Comparison of ENCODE assay signal across 1 cellular context in the genomic region with DNA sequence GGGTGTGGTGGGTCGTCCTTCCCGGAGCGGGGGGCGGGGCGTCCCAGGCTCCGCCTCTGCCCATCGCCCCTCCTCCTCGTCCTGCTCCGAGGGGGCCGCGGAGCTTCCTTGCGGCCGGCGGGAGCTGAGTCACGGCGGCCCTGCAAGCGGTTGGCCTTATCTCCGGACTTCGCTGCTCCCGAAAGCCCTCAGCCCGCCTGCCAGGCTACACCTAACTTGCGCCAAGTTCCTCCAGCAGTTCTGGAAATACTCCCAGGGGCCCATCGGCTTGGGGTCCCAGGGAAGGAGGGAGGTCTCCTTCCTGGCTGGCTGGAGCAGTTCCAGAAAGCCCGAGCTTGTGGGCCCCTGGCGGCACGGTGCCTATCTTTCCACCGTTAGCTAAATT.
TF ChIP-seq lines count a peak whose summit lies in the region.

No MANE protein-coding gene starts in this region.

TF ChIP-seq in K562, 482 proteins besides CTCF, POLR2A, EP300 and RAD21 (continued from another document):
- TF ChIP-seq MTF1 (CRISPR knock-in tag; IDR thresholded peaks at IDR 0.05; ENCODE audit: borderline replicate concordance) = no peak
- TF ChIP-seq CBX3 (IDR thresholded peaks at IDR 0.05; ENCODE audit: borderline replicate concordance in 1 of 2, low read length in 2 of 2) = peak in 1 of 2 experiments; percentile 19; a peak in 1 of 3 replicates
- TF ChIP-seq MAZ (CRISPR knock-in tag; conservative IDR thresholded peaks at IDR 0.05 in 1 of 2, IDR thresholded peaks at IDR 0.05 in 1 of 2) = peak; percentile 99 to 100
- peak; percentile 79 for TF ChIP-seq CREM (IDR thresholded peaks at IDR 0.05; ENCODE audit: low read depth)
- TF ChIP-seq, protein P1, sequence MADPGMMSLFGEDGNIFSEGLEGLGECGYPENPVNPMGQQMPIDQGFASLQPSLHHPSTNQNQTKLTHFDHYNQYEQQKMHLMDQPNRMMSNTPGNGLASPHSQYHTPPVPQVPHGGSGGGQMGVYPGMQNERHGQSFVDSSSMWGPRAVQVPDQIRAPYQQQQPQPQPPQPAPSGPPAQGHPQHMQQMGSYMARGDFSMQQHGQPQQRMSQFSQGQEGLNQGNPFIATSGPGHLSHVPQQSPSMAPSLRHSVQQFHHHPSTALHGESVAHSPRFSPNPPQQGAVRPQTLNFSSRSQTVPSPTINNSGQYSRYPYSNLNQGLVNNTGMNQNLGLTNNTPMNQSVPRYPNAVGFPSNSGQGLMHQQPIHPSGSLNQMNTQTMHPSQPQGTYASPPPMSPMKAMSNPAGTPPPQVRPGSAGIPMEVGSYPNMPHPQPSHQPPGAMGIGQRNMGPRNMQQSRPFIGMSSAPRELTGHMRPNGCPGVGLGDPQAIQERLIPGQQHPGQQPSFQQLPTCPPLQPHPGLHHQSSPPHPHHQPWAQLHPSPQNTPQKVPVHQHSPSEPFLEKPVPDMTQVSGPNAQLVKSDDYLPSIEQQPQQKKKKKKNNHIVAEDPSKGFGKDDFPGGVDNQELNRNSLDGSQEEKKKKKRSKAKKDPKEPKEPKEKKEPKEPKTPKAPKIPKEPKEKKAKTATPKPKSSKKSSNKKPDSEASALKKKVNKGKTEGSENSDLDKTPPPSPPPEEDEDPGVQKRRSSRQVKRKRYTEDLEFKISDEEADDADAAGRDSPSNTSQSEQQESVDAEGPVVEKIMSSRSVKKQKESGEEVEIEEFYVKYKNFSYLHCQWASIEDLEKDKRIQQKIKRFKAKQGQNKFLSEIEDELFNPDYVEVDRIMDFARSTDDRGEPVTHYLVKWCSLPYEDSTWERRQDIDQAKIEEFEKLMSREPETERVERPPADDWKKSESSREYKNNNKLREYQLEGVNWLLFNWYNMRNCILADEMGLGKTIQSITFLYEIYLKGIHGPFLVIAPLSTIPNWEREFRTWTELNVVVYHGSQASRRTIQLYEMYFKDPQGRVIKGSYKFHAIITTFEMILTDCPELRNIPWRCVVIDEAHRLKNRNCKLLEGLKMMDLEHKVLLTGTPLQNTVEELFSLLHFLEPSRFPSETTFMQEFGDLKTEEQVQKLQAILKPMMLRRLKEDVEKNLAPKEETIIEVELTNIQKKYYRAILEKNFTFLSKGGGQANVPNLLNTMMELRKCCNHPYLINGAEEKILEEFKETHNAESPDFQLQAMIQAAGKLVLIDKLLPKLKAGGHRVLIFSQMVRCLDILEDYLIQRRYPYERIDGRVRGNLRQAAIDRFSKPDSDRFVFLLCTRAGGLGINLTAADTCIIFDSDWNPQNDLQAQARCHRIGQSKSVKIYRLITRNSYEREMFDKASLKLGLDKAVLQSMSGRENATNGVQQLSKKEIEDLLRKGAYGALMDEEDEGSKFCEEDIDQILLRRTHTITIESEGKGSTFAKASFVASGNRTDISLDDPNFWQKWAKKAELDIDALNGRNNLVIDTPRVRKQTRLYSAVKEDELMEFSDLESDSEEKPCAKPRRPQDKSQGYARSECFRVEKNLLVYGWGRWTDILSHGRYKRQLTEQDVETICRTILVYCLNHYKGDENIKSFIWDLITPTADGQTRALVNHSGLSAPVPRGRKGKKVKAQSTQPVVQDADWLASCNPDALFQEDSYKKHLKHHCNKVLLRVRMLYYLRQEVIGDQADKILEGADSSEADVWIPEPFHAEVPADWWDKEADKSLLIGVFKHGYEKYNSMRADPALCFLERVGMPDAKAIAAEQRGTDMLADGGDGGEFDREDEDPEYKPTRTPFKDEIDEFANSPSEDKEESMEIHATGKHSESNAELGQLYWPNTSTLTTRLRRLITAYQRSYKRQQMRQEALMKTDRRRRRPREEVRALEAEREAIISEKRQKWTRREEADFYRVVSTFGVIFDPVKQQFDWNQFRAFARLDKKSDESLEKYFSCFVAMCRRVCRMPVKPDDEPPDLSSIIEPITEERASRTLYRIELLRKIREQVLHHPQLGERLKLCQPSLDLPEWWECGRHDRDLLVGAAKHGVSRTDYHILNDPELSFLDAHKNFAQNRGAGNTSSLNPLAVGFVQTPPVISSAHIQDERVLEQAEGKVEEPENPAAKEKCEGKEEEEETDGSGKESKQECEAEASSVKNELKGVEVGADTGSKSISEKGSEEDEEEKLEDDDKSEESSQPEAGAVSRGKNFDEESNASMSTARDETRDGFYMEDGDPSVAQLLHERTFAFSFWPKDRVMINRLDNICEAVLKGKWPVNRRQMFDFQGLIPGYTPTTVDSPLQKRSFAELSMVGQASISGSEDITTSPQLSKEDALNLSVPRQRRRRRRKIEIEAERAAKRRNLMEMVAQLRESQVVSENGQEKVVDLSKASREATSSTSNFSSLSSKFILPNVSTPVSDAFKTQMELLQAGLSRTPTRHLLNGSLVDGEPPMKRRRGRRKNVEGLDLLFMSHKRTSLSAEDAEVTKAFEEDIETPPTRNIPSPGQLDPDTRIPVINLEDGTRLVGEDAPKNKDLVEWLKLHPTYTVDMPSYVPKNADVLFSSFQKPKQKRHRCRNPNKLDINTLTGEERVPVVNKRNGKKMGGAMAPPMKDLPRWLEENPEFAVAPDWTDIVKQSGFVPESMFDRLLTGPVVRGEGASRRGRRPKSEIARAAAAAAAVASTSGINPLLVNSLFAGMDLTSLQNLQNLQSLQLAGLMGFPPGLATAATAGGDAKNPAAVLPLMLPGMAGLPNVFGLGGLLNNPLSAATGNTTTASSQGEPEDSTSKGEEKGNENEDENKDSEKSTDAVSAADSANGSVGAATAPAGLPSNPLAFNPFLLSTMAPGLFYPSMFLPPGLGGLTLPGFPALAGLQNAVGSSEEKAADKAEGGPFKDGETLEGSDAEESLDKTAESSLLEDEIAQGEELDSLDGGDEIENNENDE (IDR thresholded peaks at IDR 0.05; ENCODE audit: low read depth, low read length) = no peak
- no peak for TF ChIP-seq ZNF175 (CRISPR knock-in tag; IDR thresholded peaks at IDR 0.05; ENCODE audit: low read depth)
- no peak for TF ChIP-seq WHSC1 (IDR thresholded peaks at IDR 0.05; ENCODE audit: low read length)
- TF ChIP-seq BACH1 (tag; IDR thresholded peaks at IDR 0.05) = peak; percentile 79
- peak; percentile 86; the same call in 1 of the 2 replicates for TF ChIP-seq MYNN (IDR thresholded peaks at IDR 0.05)
- no peak for TF ChIP-seq MYNN (CRISPR knock-in tag; IDR thresholded peaks at IDR 0.05)
- TF ChIP-seq MGA (IDR thresholded peaks at IDR 0.05) = peak; percentile 72
- peak; percentile 89 for TF ChIP-seq JUND (IDR thresholded peaks at IDR 0.05; ENCODE audit: borderline replicate concordance, low read depth, low read length)
- peak; percentile 76; the same call in 1 of the 3 replicates for TF ChIP-seq JUND (tag; IDR thresholded peaks at IDR 0.05; ENCODE audit: borderline replicate concordance, low read depth, low read length)
- no peak for TF ChIP-seq HNRNPUL1 (IDR thresholded peaks at IDR 0.05; ENCODE audit: low read length)
- peak; percentile 86 for TF ChIP-seq SMARCA4 (IDR thresholded peaks at IDR 0.05)
- TF ChIP-seq FOSL1 (tag; conservative IDR thresholded peaks at IDR 0.05) = peak; percentile 95
